Comparison of ENCODE assay signal across 29 cellular contexts in the genomic region with DNA sequence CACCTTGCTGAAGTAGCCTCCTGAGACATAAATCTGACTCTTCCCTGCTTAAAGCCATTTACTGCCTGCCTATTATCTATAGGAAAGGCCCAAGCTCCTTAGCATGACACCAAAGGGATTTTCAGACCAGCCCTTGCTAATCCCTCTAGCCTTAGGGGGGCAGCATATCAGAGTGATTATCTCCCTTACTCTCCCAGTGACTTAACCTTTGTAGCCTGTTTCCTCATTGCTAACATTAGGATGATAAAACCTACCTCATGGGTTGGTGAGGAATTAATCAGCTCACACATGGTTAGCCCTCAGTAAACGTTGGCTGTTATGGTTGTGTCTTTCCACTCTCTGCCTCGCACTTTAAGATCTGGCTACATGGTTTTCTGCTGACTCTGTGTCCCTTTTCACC.
DNase-seq lines count a peak whose midpoint lies in the region; ATAC-seq and TF ChIP-seq lines count a peak whose summit lies in the region.
"Had no signal": no experiment of that assay in that cellular context is flagged by ENCODE, and none has a peak within 500 bp of the region (broad histone marks: within the 10 kb centered on the region; RNA-seq: fewer than 3 reads in every experiment).

No MANE protein-coding gene starts in this region.

- H3K4me1 Mint-ChIP-seq in endodermal cell (peaks cover 69% of the 10 kb centered on the region), nephron (peaks cover 54% of the 10 kb centered on the region)
- no peaks in the 10 kb centered on the region for H3K4me1 Mint-ChIP-seq in activated naive CD8-positive, alpha-beta T cell treated with anti-CD3 and anti-CD28 coated beads for 36 hours
- H3K4me1 Mint-ChIP-seq: activated B cell treated with CpG ODN at 0.5 μM for 24 hours, IgD-negative memory B cell had no signal

- H3K36me3 Mint-ChIP-seq in endodermal cell (ENCODE audit: low read depth) (peaks cover 6% of the 10 kb centered on the region), nephron (ENCODE audit: low read depth) (no peaks in the 10 kb centered on the region)
- H3K36me3 Mint-ChIP-seq in activated naive CD8-positive, alpha-beta T cell treated with anti-CD3 and anti-CD28 coated beads for 36 hours = no peaks in the 10 kb centered on the region
- H3K36me3 Mint-ChIP-seq: CD8-positive, alpha-beta T cell; IgD-negative memory B cell had no signal

- peak overlapping the region; percentile 1 for H3K27ac ChIP-seq in endodermal cell (ENCODE audit: low read depth, low read length)
- H3K27ac ChIP-seq: epithelial cell of prostate, SK-N-MC, thoracic aorta had no signal

- H3K27me3 Mint-ChIP-seq in endodermal cell (ENCODE audit: insufficient read depth) = no peaks in the 10 kb centered on the region
- no peaks in the 10 kb centered on the region for H3K27me3 Mint-ChIP-seq in nephron (ENCODE audit: low read depth)
- peaks cover 4% of the 10 kb centered on the region for H3K27me3 Mint-ChIP-seq in activated naive CD8-positive, alpha-beta T cell treated with anti-CD3 and anti-CD28 coated beads for 36 hours
- H3K27me3 Mint-ChIP-seq: progenitor cell of endocrine pancreas had no signal

- peak overlapping the region; percentile 75 for H3K27ac Mint-ChIP-seq in endodermal cell
- peak overlapping the region in 2 of 3 experiments; percentile 7 to 25 for H3K27ac Mint-ChIP-seq in nephron
- H3K27ac Mint-ChIP-seq in activated naive CD8-positive, alpha-beta T cell treated with anti-CD3 and anti-CD28 coated beads for 36 hours = no peak overlapping the region
- H3K27ac Mint-ChIP-seq: activated B cell treated with CpG ODN at 0.5 μM for 24 hours; activated CD8-positive, alpha-beta T cell treated with anti-CD3 and anti-CD28 coated beads, Interleukin-2, amount 10 ng/mL, durations not matched to agents 7 days and 5 days; activated T-cell treated with anti-CD3 and anti-CD28 coated beads, Interleukin-2, amount 50 U/mL, for 24 hours; CD8-positive, alpha-beta T cell; progenitor cell of endocrine pancreas; T-helper 2 cell treated with Interferon-gamma antibody and Interleukin-4, amounts not matched to agents 5 μg/mL and 100 μg/mL, for 36 hours had no signal

- 30 to 49% methylated on average over 2 of the region's 2 CpGs for WGBS in endodermal cell (ENCODE audit: insufficient coverage in 1 of 2, insufficient read length in 1 of 2), 2 experiments

- peaks cover 25% of the 10 kb centered on the region for H3K4me1 ChIP-seq in endodermal cell (ENCODE audit: control insufficient read depth, insufficient read depth, low read length)

- DNase-seq in GM06990 (ENCODE audit: extremely low read depth, insufficient read length) (no peak), NCI-H69 (lab: John Stamatoyannopoulos, UW) (peak; percentile 18), endodermal cell (peak; percentile 76), foreskin fibroblast (no peak)
- DNase-seq in activated naive CD8-positive, alpha-beta T cell treated with anti-CD3 and anti-CD28 coated beads for 36 hours = no peak
- DNase-seq: activated B cell treated with CpG ODN at 0.5 μM for 24 hours; activated CD8-positive, alpha-beta T cell treated with anti-CD3 and anti-CD28 coated beads, Interleukin-2, amount 10 ng/mL, durations not matched to agents 7 days and 5 days; activated naive CD4-positive, alpha-beta T cell; activated T-cell treated with anti-CD3 and anti-CD28 coated beads, Interleukin-2, amount 50 U/mL, for 24 hours; anterior cingulate cortex; CD8-positive, alpha-beta T cell; dermis blood vessel endothelial cell; foreskin melanocyte; MG63; NCI-H1436; NCI-H2171 treated with DMSO at 0.1 percent for 48 hours; NCI-H748 treated with DMSO at 0.1 percent for 48 hours; stimulated activated CD4-positive, alpha-beta T cell treated with anti-CD3 and anti-CD28 coated beads, Interleukin-2, amount 100 ng/mL, for 24 hours; stimulated activated naive CD4-positive, alpha-beta T cell had no signal

- H3K4me3 Mint-ChIP-seq in endodermal cell = no peak overlapping the region
- no peak overlapping the region for H3K4me3 Mint-ChIP-seq in nephron
- no peak overlapping the region for H3K4me3 Mint-ChIP-seq in activated naive CD8-positive, alpha-beta T cell treated with anti-CD3 and anti-CD28 coated beads for 36 hours
- H3K4me3 Mint-ChIP-seq: activated B cell treated with CpG ODN at 0.5 μM for 24 hours; activated CD8-positive, alpha-beta T cell treated with anti-CD3 and anti-CD28 coated beads, Interleukin-2, amount 10 ng/mL, durations not matched to agents 7 days and 5 days; activated T-cell treated with anti-CD3 and anti-CD28 coated beads, Interleukin-2, amount 50 U/mL, for 24 hours; CD8-positive, alpha-beta T cell; IgD-negative memory B cell; T-helper 2 cell treated with Interferon-gamma antibody and Interleukin-4, amounts not matched to agents 5 μg/mL and 100 μg/mL, for 36 hours had no signal

- H3K27me3 ChIP-seq in GM06990 (replicated peaks; ENCODE audit: control insufficient read depth, insufficient read depth, low read length) (no peaks in the 10 kb centered on the region), endodermal cell (ENCODE audit: control insufficient read depth, insufficient read depth, low read length, poor library complexity, severe bottlenecking) (peaks cover 11% of the 10 kb centered on the region)
- H3K27me3 ChIP-seq: MG63 had no signal

- no peak overlapping the region for H3K9ac ChIP-seq in endodermal cell (ENCODE audit: extremely low read depth, low read length, poor library complexity, severe bottlenecking)

- no peak for ATAC-seq in HG02840 (IDR thresholded peaks at IDR 0.05; ENCODE audit: low FRiP score, unreplicated experiment)
- no peak for ATAC-seq in GM21423 (IDR thresholded peaks at IDR 0.05; ENCODE audit: unreplicated experiment)
- ATAC-seq: activated CD8-positive, alpha-beta T cell treated with anti-CD3 and anti-CD28 coated beads, Interleukin-2, amount 10 ng/mL, durations not matched to agents 7 days and 5 days; CD8-positive, alpha-beta T cell; left lobe of liver had no signal

- H3K9me3 Mint-ChIP-seq in endodermal cell (no peaks in the 10 kb centered on the region), nephron (no peaks in the 10 kb centered on the region)
- no peaks in the 10 kb centered on the region for H3K9me3 Mint-ChIP-seq in activated naive CD8-positive, alpha-beta T cell treated with anti-CD3 and anti-CD28 coated beads for 36 hours
- H3K9me3 Mint-ChIP-seq: activated B cell treated with CpG ODN at 0.5 μM for 24 hours; activated T-cell treated with anti-CD3 and anti-CD28 coated beads, Interleukin-2, amount 50 U/mL, for 24 hours; CD8-positive, alpha-beta T cell; IgD-negative memory B cell; T-helper 2 cell treated with Interferon-gamma antibody and Interleukin-4, amounts not matched to agents 5 μg/mL and 100 μg/mL, for 36 hours had no signal

- no peaks in the 10 kb centered on the region for H3K9me3 ChIP-seq in endodermal cell (ENCODE audit: control insufficient read depth, low read length)
- H3K9me3 ChIP-seq: MG63, thoracic aorta had no signal

- TF ChIP-seq CTCF in GM06990 (IDR thresholded peaks at IDR 0.05; ENCODE audit: insufficient read depth, low read length, poor library complexity, severe bottlenecking) = peak; percentile 14
- peak; percentile 40 for TF ChIP-seq CTCF in endodermal cell (conservative IDR thresholded peaks at IDR 0.05)
- no peak for TF ChIP-seq CTCF in nephron (IDR thresholded peaks at IDR 0.05; ENCODE audit: unreplicated experiment in 3 of 3)
- no peak for TF ChIP-seq CTCF in foreskin fibroblast (IDR thresholded peaks at IDR 0.05; ENCODE audit: low read depth, low read length)

- H3K4me3 ChIP-seq in GM06990 (replicated peaks; ENCODE audit: low read depth, low read length) (no peak overlapping the region), endodermal cell (ENCODE audit: low read length) (peak overlapping the region; percentile 16), foreskin fibroblast (ENCODE audit: low read depth in 1 of 2, low read length in 2 of 2) (no peak overlapping the region)
- H3K4me3 ChIP-seq: MG63, SK-N-MC, thoracic aorta had no signal

- H3K36me3 ChIP-seq in GM06990 (ENCODE audit: control insufficient read depth, insufficient read depth, low read length) = no peaks in the 10 kb centered on the region
- no peaks in the 10 kb centered on the region for H3K36me3 ChIP-seq in endodermal cell (ENCODE audit: control insufficient read depth, insufficient read depth, low read length)
- H3K36me3 ChIP-seq: MG63, thoracic aorta had no signal

Comparison
In these comparisons a context has a peak if more than half of its experiments do, and no peak if none do; other contexts are left out.
1. DNase-seq: peak in NCI-H69 (single experiment) and endodermal cell (single experiment); none in GM06990 (single experiment), foreskin fibroblast (0 of 2) and activated naive CD8-positive, alpha-beta T cell treated with anti-CD3 and anti-CD28 coated beads for 36 hours (single experiment).
2. CTCF ChIP-seq: peak in GM06990 (single experiment) and endodermal cell (single experiment); none in nephron (0 of 3) and foreskin fibroblast (single experiment).